ENCODE assay signal across 2 cellular contexts in the genomic region with DNA sequence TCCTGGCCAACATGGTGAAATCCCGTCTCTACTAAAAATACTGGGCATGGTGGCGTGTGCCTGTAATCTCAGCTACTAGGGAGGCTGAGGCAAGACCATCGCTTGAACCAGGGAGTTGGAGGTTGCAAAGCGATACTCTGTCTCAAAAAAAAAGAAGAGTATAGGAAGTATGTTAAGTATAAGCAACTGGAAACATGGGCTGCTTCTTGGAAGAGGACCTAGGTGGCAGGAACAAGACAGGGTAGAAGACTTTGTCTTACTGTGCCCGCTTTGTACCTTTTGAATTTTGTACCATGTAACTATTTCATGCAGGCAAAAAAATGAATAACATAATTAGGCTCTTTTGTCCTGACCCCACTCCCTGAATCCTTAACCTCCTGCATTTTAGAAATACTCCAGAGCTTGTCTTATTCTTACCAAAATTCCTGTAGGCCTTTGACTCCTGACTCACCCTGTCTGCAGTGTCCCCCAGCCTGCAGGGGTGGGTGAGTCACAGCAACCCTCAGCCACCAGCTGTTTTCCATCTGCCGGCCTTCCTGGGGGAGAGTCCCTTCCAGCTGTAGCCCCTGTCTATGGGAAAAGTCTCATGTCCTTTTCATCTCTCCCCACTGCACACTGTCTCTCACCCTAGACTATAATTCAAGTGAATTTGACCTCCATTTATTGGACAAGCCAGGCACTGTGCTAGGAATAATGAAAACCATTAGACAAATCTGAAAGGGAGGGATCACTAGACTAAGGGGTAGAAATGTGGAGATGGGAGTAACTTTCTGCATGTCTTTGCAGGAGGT.
TF ChIP-seq lines count a peak whose summit lies in the region.

No MANE protein-coding gene starts in this region.

TF ChIP-seq in HEK293, 187 proteins besides CTCF, POLR2A, EP300 and RAD21 (continues in another document):
- TF ChIP-seq ZNF10 (tag by site-specific recombination; IDR thresholded peaks at IDR 0.05) (no peak), REPIN1 (tag by site-specific recombination; IDR thresholded peaks at IDR 0.05; ENCODE audit: low read depth) (no peak), GLI4 (tag by site-specific recombination; IDR thresholded peaks at IDR 0.05) (no peak), PRDM1 (tag by site-specific recombination; IDR thresholded peaks at IDR 0.05) (peak; percentile 86), ZXDB (tag by site-specific recombination; IDR thresholded peaks at IDR 0.05) (0 out of 2 replicates have a peak, but pooled peaks have one; percentile 24), ZNF610 (tag by site-specific recombination; IDR thresholded peaks at IDR 0.05; ENCODE audit: borderline replicate concordance) (no peak), ZBTB48 (tag by site-specific recombination; IDR thresholded peaks at IDR 0.05) (peak; percentile 22; the same call in 1 of the 2 replicates), ZEB2 (tag by site-specific recombination; IDR thresholded peaks at IDR 0.05) (no peak), BCL11B (tag by site-specific recombination; IDR thresholded peaks at IDR 0.05; ENCODE audit: low read depth) (no peak), ZNF830 (tag by site-specific recombination; IDR thresholded peaks at IDR 0.05; ENCODE audit: low read depth) (no peak)
- TF ChIP-seq, protein P1, sequence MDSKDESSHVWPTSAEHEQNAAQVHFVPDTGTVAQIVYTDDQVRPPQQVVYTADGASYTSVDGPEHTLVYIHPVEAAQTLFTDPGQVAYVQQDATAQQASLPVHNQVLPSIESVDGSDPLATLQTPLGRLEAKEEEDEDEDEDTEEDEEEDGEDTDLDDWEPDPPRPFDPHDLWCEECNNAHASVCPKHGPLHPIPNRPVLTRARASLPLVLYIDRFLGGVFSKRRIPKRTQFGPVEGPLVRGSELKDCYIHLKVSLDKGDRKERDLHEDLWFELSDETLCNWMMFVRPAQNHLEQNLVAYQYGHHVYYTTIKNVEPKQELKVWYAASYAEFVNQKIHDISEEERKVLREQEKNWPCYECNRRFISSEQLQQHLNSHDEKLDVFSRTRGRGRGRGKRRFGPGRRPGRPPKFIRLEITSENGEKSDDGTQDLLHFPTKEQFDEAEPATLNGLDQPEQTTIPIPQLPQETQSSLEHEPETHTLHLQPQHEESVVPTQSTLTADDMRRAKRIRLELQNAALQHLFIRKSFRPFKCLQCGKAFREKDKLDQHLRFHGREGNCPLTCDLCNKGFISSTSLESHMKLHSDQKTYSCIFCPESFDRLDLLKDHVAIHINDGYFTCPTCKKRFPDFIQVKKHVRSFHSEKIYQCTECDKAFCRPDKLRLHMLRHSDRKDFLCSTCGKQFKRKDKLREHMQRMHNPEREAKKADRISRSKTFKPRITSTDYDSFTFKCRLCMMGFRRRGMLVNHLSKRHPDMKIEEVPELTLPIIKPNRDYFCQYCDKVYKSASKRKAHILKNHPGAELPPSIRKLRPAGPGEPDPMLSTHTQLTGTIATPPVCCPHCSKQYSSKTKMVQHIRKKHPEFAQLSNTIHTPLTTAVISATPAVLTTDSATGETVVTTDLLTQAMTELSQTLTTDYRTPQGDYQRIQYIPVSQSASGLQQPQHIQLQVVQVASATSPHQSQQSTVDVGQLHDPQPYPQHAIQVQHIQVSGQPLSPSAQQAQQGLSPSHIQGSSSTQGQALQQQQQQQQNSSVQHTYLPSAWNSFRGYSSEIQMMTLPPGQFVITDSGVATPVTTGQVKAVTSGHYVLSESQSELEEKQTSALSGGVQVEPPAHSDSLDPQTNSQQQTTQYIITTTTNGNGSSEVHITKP (tag by site-specific recombination; IDR thresholded peaks at IDR 0.05): peak; percentile 77; the same call in 1 of the 2 replicates
- TF ChIP-seq, protein P2, sequence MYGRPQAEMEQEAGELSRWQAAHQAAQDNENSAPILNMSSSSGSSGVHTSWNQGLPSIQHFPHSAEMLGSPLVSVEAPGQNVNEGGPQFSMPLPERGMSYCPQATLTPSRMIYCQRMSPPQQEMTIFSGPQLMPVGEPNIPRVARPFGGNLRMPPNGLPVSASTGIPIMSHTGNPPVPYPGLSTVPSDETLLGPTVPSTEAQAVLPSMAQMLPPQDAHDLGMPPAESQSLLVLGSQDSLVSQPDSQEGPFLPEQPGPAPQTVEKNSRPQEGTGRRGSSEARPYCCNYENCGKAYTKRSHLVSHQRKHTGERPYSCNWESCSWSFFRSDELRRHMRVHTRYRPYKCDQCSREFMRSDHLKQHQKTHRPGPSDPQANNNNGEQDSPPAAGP (tag by site-specific recombination; IDR thresholded peaks at IDR 0.05): no peak
- TF ChIP-seq, protein P3, sequence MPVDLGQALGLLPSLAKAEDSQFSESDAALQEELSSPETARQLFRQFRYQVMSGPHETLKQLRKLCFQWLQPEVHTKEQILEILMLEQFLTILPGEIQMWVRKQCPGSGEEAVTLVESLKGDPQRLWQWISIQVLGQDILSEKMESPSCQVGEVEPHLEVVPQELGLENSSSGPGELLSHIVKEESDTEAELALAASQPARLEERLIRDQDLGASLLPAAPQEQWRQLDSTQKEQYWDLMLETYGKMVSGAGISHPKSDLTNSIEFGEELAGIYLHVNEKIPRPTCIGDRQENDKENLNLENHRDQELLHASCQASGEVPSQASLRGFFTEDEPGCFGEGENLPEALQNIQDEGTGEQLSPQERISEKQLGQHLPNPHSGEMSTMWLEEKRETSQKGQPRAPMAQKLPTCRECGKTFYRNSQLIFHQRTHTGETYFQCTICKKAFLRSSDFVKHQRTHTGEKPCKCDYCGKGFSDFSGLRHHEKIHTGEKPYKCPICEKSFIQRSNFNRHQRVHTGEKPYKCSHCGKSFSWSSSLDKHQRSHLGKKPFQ (tag by site-specific recombination; IDR thresholded peaks at IDR 0.05): no peak
- TF ChIP-seq, protein P4, sequence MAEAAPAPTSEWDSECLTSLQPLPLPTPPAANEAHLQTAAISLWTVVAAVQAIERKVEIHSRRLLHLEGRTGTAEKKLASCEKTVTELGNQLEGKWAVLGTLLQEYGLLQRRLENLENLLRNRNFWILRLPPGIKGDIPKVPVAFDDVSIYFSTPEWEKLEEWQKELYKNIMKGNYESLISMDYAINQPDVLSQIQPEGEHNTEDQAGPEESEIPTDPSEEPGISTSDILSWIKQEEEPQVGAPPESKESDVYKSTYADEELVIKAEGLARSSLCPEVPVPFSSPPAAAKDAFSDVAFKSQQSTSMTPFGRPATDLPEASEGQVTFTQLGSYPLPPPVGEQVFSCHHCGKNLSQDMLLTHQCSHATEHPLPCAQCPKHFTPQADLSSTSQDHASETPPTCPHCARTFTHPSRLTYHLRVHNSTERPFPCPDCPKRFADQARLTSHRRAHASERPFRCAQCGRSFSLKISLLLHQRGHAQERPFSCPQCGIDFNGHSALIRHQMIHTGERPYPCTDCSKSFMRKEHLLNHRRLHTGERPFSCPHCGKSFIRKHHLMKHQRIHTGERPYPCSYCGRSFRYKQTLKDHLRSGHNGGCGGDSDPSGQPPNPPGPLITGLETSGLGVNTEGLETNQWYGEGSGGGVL (tag by site-specific recombination; IDR thresholded peaks at IDR 0.05): no peak
- TF ChIP-seq, protein P5, sequence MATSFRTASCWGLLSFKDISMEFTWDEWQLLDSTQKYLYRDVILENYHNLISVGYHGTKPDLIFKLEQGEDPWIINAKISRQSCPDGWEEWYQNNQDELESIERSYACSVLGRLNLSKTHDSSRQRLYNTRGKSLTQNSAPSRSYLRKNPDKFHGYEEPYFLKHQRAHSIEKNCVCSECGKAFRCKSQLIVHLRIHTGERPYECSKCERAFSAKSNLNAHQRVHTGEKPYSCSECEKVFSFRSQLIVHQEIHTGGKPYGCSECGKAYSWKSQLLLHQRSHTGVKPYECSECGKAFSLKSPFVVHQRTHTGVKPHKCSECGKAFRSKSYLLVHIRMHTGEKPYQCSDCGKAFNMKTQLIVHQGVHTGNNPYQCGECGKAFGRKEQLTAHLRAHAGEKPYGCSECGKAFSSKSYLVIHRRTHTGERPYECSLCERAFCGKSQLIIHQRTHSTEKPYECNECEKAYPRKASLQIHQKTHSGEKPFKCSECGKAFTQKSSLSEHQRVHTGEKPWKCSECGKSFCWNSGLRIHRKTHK (tag by site-specific recombination; IDR thresholded peaks at IDR 0.05): no peak

TF ChIP-seq in GM12878, 131 proteins besides CTCF, POLR2A, EP300 and RAD21:
- TF ChIP-seq ATF7 (IDR thresholded peaks at IDR 0.05; ENCODE audit: low read depth): no peak
- TF ChIP-seq TCF3 (IDR thresholded peaks at IDR 0.05; ENCODE audit: borderline replicate concordance, insufficient read depth, low read depth, low read length): 0 out of 2 replicates have a peak, but pooled peaks have one; percentile 21
- TF ChIP-seq TCF12 (IDR thresholded peaks at IDR 0.05; ENCODE audit: low read depth, low read length): 0 out of 2 replicates have a peak, but pooled peaks have one; percentile 37
- TF ChIP-seq ZNF274 (IDR thresholded peaks at IDR 0.05; ENCODE audit: insufficient read depth, insufficient read length): no peak
- TF ChIP-seq MEF2A (IDR thresholded peaks at IDR 0.05; ENCODE audit: insufficient read depth, low read depth, low read length): no peak
TF ChIP-seq in GM12878: peak in this region for 2.
